In the genomic region with DNA sequence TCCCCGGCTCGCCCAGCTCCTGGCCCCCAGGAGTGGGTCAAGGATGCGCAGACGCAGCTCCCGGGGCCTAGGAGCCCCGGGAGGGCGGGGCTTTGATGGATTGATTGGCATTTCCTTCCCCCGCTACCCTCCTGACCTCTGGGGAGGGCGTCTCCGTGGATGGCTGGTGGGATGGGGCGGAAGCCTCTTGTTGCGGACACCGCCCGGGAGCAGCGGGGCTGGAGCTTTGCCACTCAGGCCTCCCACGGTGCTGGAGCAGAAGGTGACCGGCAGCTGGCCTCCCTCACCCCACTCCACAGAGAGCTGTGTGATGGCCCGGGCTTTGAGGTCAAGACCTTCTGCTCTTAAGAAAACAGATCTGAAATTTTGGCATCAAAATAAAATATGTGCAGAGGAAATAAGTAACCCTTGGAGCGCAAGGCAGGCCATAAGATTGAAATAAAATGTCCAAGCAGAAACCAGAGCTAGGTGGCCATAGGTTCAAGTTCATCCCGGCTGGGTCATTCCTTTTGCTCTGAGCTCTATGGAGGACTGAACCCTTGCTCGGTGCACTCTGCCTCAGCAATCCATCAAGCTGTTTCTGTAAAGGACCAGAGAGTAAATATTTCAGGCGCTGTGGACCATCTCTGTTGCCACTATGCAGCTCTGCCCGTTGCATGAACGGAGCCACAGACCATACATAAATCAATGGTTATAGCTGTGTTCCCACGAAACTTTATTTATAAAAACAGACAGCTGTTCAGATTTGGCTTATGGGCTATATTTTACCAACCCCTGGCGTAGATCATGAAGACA, we compare ENCODE assay signal across 23 cellular contexts.
A peak's percentile ranks its signal among the peaks of the same experiment; 100 is the strongest.
DNase-seq lines count a peak whose midpoint lies in the region; ATAC-seq and TF ChIP-seq lines count a peak whose summit lies in the region.
"Had no signal": no experiment of that assay in that cellular context is flagged by ENCODE, and none has a peak within 500 bp of the region (broad histone marks: within the 10 kb centered on the region; RNA-seq: fewer than 3 reads in every experiment).

No MANE protein-coding gene starts in this region.

- TF ChIP-seq POLR2A in heart left ventricle (IDR thresholded peaks at IDR 0.05), result no peak

- no peak overlapping the region for H3K27ac ChIP-seq in heart left ventricle
- H3K27ac ChIP-seq in mesendoderm (ENCODE audit: low read depth, low read length), result no peak overlapping the region
- H3K27ac ChIP-seq in CD4-positive, alpha-beta memory T cell (ENCODE audit: low read depth, low read length), result no peak overlapping the region
- H3K27ac ChIP-seq in SK-N-SH (ENCODE audit: low read depth in 2 of 2, low read length in 1 of 2), result no peak overlapping the region
- H3K27ac ChIP-seq: C4-2B, esophagus muscularis mucosa, thyroid gland had no signal

- H3K9ac ChIP-seq in mesendoderm (ENCODE audit: low read length) (no peak overlapping the region), SK-N-SH (no peak overlapping the region)

- TF ChIP-seq CTCF in heart left ventricle (IDR thresholded peaks at IDR 0.05), result no peak
- no peak for TF ChIP-seq CTCF in SK-N-SH (IDR thresholded peaks at IDR 0.05)

- H2AK5ac ChIP-seq in mesendoderm (ENCODE audit: low read length), result no peak overlapping the region

- peaks cover 0 to 2% (median 0%) of the 10 kb centered on the region in 8 donors for H3K9me3 Mint-ChIP-seq in CD4-positive, alpha-beta memory T cell
- H3K9me3 Mint-ChIP-seq: immature natural killer cell; memory B cell; natural killer cell; stimulated activated effector memory CD8-positive, alpha-beta T cell treated with anti-CD3 and anti-CD28 coated beads, Interleukin-12 subunit alpha, Interleukin-12 subunit beta, amount 100 ng/mL, for 72 hours; T-helper 1 cell treated with Interleukin-12 subunit alpha and Interleukin-12 subunit beta and Interleukin-4 antibody, amounts not matched to agents 30 μg/mL and 1 μg/mL, for 36 hours had no signal

- no peaks in the 10 kb centered on the region for H3K9me2 ChIP-seq in SK-N-SH

- H3K79me1 ChIP-seq in mesendoderm (ENCODE audit: low read length), result no peaks in the 10 kb centered on the region

- no peaks in the 10 kb centered on the region for H4K20me1 ChIP-seq in SK-N-SH (ENCODE audit: insufficient read depth)

- no peak overlapping the region for H2BK15ac ChIP-seq in mesendoderm (replicated peaks; ENCODE audit: low read depth)

- TF ChIP-seq RAD21 in SK-N-SH (IDR thresholded peaks at IDR 0.05; ENCODE audit: low read length), result no peak

- H3K4me3 ChIP-seq in heart left ventricle (no peak overlapping the region), mesendoderm (ENCODE audit: low read length) (no peak overlapping the region), SK-N-SH (ENCODE audit: low read depth in 2 of 2, low read length in 1 of 2) (no peak overlapping the region)
- H3K4me3 ChIP-seq in CD4-positive, alpha-beta memory T cell (ENCODE audit: low read length in 2 of 2), result no peak overlapping the region
- H3K4me3 ChIP-seq: esophagus muscularis mucosa, thyroid gland had no signal

- POLR2A ChIA-PET in CD4-positive, alpha-beta memory T cell (lab: Charles Lee; ENCODE audit: partially characterized antibody), result no interaction called here
- POLR2A ChIA-PET in SK-N-SH (lab: Yijun Ruan, JAX), result no interaction called here

- no peak overlapping the region for H2BK5ac ChIP-seq in mesendoderm (ENCODE audit: low read length)

- H2AFZ ChIP-seq in SK-N-SH (ENCODE audit: low read depth), result no peak overlapping the region

- intact Hi-C loops in Right ventricle myocardium superior (cut with DNase I), result no loop called here
- intact Hi-C loops in cardiac septum (cut with DNase I), result no loop called here
- intact Hi-C loops in heart left ventricle (cut with DNase I), result no loop called here
- intact Hi-C loops in CD4-positive, alpha-beta memory T cell (cut with micrococcal nuclease), result no loop called here

- H3F3A ChIP-seq in SK-N-SH (replicated peaks; ENCODE audit: insufficient read depth), result peaks cover 5% of the 10 kb centered on the region

- H3K36me3 Mint-ChIP-seq in CD4-positive, alpha-beta memory T cell, result no peaks in the 10 kb centered on the region
- H3K36me3 Mint-ChIP-seq: activated naive CD8-positive, alpha-beta T cell; immature natural killer cell; memory B cell; natural killer cell; stimulated activated effector memory CD8-positive, alpha-beta T cell treated with anti-CD3 and anti-CD28 coated beads, Interleukin-12 subunit alpha, Interleukin-12 subunit beta, amount 100 ng/mL, for 72 hours had no signal

- H3K18ac ChIP-seq in mesendoderm (ENCODE audit: low read length), result no peak overlapping the region

- 30 to 48% (median 45%) methylated on average over 24 to 26 of the region's 26 CpGs for WGBS in heart left ventricle, 4 donors
- no CpG with 5 or more reads among the region's 26 CpGs for WGBS in mesendoderm (ENCODE audit: extremely low coverage, insufficient coverage, low lambda C conversion rate)
- WGBS in SK-N-SH (ENCODE audit: low lambda C conversion rate), result 96% methylated on average over 26 of the region's 26 CpGs

- no peak overlapping the region for H3K4me3 Mint-ChIP-seq in CD4-positive, alpha-beta memory T cell
- H3K4me3 Mint-ChIP-seq: activated CD8-positive, alpha-beta T cell treated with anti-CD3 and anti-CD28 coated beads, Interleukin-2, amount 10 ng/mL, durations not matched to agents 7 days and 5 days; activated naive CD8-positive, alpha-beta T cell; immature natural killer cell; memory B cell; natural killer cell; stimulated activated effector memory CD8-positive, alpha-beta T cell treated with anti-CD3 and anti-CD28 coated beads, Interleukin-12 subunit alpha, Interleukin-12 subunit beta, amount 100 ng/mL, for 72 hours; T-helper 1 cell treated with Interleukin-12 subunit alpha and Interleukin-12 subunit beta and Interleukin-4 antibody, amounts not matched to agents 30 μg/mL and 1 μg/mL, for 36 hours had no signal

- H3K4me1 ChIP-seq in heart left ventricle (peaks cover 0 to 12% (median 1%) of the 10 kb centered on the region in 12 donors), mesendoderm (ENCODE audit: control insufficient read depth, low read depth, low read length) (peaks cover 8% of the 10 kb centered on the region), SK-N-SH (ENCODE audit: control insufficient read depth in 1 of 2, insufficient read depth in 2 of 2, low read depth in 1 of 2, low read length in 1 of 2) (peaks cover 26 to 38% of the 10 kb centered on the region in 2 experiments)
- no peaks in the 10 kb centered on the region for H3K4me1 ChIP-seq in CD4-positive, alpha-beta memory T cell (ENCODE audit: insufficient read depth, low read length)

- H3K4me2 ChIP-seq in mesendoderm (ENCODE audit: low read length), result no peak overlapping the region
- H3K4me2 ChIP-seq in SK-N-SH, result no peak overlapping the region

- H3K27me3 Mint-ChIP-seq in CD4-positive, alpha-beta memory T cell, result peaks cover 0 to 5% of the 10 kb centered on the region in 2 donors

- H2BK120ac ChIP-seq in mesendoderm (ENCODE audit: low read depth, low read length), result no peak overlapping the region

- H3K27me3 ChIP-seq in heart left ventricle, result no peaks in the 10 kb centered on the region
- H3K27me3 ChIP-seq in mesendoderm (ENCODE audit: insufficient read depth, low read length, poor library complexity), result no peaks in the 10 kb centered on the region
- H3K27me3 ChIP-seq in CD4-positive, alpha-beta memory T cell (ENCODE audit: insufficient read depth, low read length), result no peaks in the 10 kb centered on the region
- no peaks in the 10 kb centered on the region for H3K27me3 ChIP-seq in SK-N-SH (ENCODE audit: insufficient read depth)
- H3K27me3 ChIP-seq: thyroid gland had no signal

- no peak overlapping the region for H4K5ac ChIP-seq in mesendoderm (ENCODE audit: low read length)

- H3K9me3 ChIP-seq in heart left ventricle (no peaks in the 10 kb centered on the region), SK-N-SH (no peaks in the 10 kb centered on the region)
- H3K9me3 ChIP-seq in CD4-positive, alpha-beta memory T cell (ENCODE audit: control insufficient read depth in 1 of 2, low read length in 2 of 2), result no peaks in the 10 kb centered on the region
- H3K9me3 ChIP-seq: esophagus muscularis mucosa, thyroid gland had no signal

- DNase-seq in Right ventricle myocardium superior (peak; percentile 78), cardiac septum (ENCODE audit: low spot score) (no peak), heart left ventricle (peak; percentile 37 to 77 (median 66)), mesendoderm (peak; percentile 61), SK-N-SH (no peak), amniotic stem cell (lab: John Stamatoyannopoulos, UW) (no peak)
- no peak for DNase-seq in CD4-positive, alpha-beta memory T cell
- no peak for DNase-seq in stimulated activated naive CD4-positive, alpha-beta T cell (lab: John Stamatoyannopoulos, UW)
- DNase-seq: ACHN; activated CD8-positive, alpha-beta T cell treated with anti-CD3 and anti-CD28 coated beads, Interleukin-2, amount 10 ng/mL, durations not matched to agents 7 days and 5 days; activated T-cell treated with anti-CD3 and anti-CD28 coated beads, Interleukin-2, amount 50 U/mL, for 48 hours; immature natural killer cell; natural killer cell; NCI-H1694 treated with DMSO at 0.1 percent for 48 hours; NCI-H446; stimulated activated CD4-positive, alpha-beta T cell treated with anti-CD3 and anti-CD28 coated beads, Interleukin-15, amount 100 ng/mL, for 24 hours; thyroid gland had no signal

- no peak overlapping the region for H3K27ac Mint-ChIP-seq in CD4-positive, alpha-beta memory T cell
- H3K27ac Mint-ChIP-seq: activated CD8-positive, alpha-beta T cell treated with anti-CD3 and anti-CD28 coated beads, Interleukin-2, amount 10 ng/mL, durations not matched to agents 7 days and 5 days; activated naive CD8-positive, alpha-beta T cell; memory B cell; natural killer cell; stimulated activated effector memory CD8-positive, alpha-beta T cell treated with anti-CD3 and anti-CD28 coated beads, Interleukin-12 subunit alpha, Interleukin-12 subunit beta, amount 100 ng/mL, for 72 hours; T-helper 1 cell treated with Interleukin-12 subunit alpha and Interleukin-12 subunit beta and Interleukin-4 antibody, amounts not matched to agents 30 μg/mL and 1 μg/mL, for 36 hours had no signal

- H4K8ac ChIP-seq in mesendoderm (ENCODE audit: low read depth, low read length), result no peak overlapping the region

- no peaks in the 10 kb centered on the region for H3K4me1 Mint-ChIP-seq in CD4-positive, alpha-beta memory T cell
- H3K4me1 Mint-ChIP-seq: immature natural killer cell; memory B cell; natural killer cell; stimulated activated effector memory CD8-positive, alpha-beta T cell treated with anti-CD3 and anti-CD28 coated beads, Interleukin-12 subunit alpha, Interleukin-12 subunit beta, amount 100 ng/mL, for 72 hours had no signal

- H3K36me3 ChIP-seq in heart left ventricle (no peaks in the 10 kb centered on the region), mesendoderm (ENCODE audit: control insufficient read depth, insufficient read depth, low read length) (no peaks in the 10 kb centered on the region), SK-N-SH (replicated peaks in 1 of 2; ENCODE audit: control insufficient read depth in 1 of 2, insufficient read depth in 2 of 2, low read length in 1 of 2) (no peaks in the 10 kb centered on the region)
- H3K36me3 ChIP-seq in CD4-positive, alpha-beta memory T cell (ENCODE audit: insufficient read depth, low read length), result no peaks in the 10 kb centered on the region
- H3K36me3 ChIP-seq: esophagus muscularis mucosa, thyroid gland had no signal

- no peak overlapping the region for H3K23ac ChIP-seq in mesendoderm (ENCODE audit: low read length)

- ATAC-seq in Right ventricle myocardium superior (ENCODE audit: poor library complexity) (peak; percentile 82), heart left ventricle (peak in 3 of 4 donors; percentile 69 to 82 (median 80))
- ATAC-seq: activated CD8-positive, alpha-beta T cell treated with anti-CD3 and anti-CD28 coated beads, Interleukin-2, amount 10 ng/mL, durations not matched to agents 7 days and 5 days; natural killer cell; stimulated activated effector memory CD8-positive, alpha-beta T cell treated with anti-CD3 and anti-CD28 coated beads, Interleukin-12 subunit alpha, Interleukin-12 subunit beta, amount 100 ng/mL, for 72 hours had no signal

- CTCF ChIA-PET in CD4-positive, alpha-beta memory T cell (lab: Charles Lee; ENCODE audit: partially characterized antibody), result interaction anchor here (1.1 kb wide), 1 partner anchor 10 kb away, joined by 3 read pairs; no protein-coding TSS in a partner anchor
- CTCF ChIA-PET in SK-N-SH (lab: Yijun Ruan, JAX), result interaction anchor here (0.6 to 5.5 kb wide), 9 partner anchors 12 to 1616 kb away, joined by 3 to 25 read pairs (median 5); no protein-coding TSS in a partner anchor

- no peak for TF ChIP-seq EP300 in SK-N-SH (IDR thresholded peaks at IDR 0.05; ENCODE audit: borderline replicate concordance in 1 of 2, low read depth in 1 of 2, low read length in 1 of 2)

- H3K4ac ChIP-seq in mesendoderm (ENCODE audit: low read depth, low read length), result no peak overlapping the region

- no peaks in the 10 kb centered on the region for H3K79me2 ChIP-seq in mesendoderm (ENCODE audit: control insufficient read depth, insufficient read depth, low read length)
- no peaks in the 10 kb centered on the region for H3K79me2 ChIP-seq in SK-N-SH (ENCODE audit: insufficient read depth)

- peak overlapping the region; percentile 42 for H3K56ac ChIP-seq in mesendoderm (ENCODE audit: low read length)

Comparison
In these comparisons a context has a peak if more than half of its experiments do, and no peak if none do; other contexts are left out.
1. DNase-seq: peak in Right ventricle myocardium superior (single experiment), heart left ventricle (5 of 5) and mesendoderm (single experiment); none in cardiac septum (single experiment), CD4-positive, alpha-beta memory T cell (0 of 5), SK-N-SH (single experiment), stimulated activated naive CD4-positive, alpha-beta T cell (0 of 6) and amniotic stem cell (single experiment).